In the genomic region with DNA sequence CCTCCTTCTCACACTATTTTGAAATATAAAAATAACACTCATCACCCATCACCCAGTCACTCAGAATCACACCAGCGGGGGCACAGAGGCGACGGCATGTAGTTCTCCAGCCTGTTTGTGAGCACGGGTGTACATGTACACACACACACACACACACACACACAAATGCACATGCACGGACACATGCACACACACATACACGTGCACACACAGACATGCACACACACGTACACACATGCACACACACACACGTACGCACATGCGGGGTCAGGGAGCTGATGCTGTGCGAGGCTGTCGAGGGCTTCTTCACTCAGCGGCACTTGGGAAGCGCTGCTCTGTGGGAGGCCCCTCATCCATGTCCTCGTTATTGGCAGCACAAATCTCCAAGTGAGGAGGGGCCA, we compare ENCODE assay signal across 1 cellular context.
TF ChIP-seq lines count a peak whose summit lies in the region.

No MANE protein-coding gene starts in this region.

TF ChIP-seq in HepG2, 621 proteins besides CTCF, POLR2A, EP300 and RAD21 (continued from another document):
- TF ChIP-seq ZNF687 (CRISPR knock-in tag; IDR thresholded peaks at IDR 0.05) (no peak), NR0B2 (CRISPR knock-in tag; IDR thresholded peaks at IDR 0.05) (no peak)
